1 cellular context compared by ENCODE assay signal in genomic region chr1:168717906-168718891, GRCh38.
TF ChIP-seq lines count a peak whose summit lies in the region.

No MANE protein-coding gene starts in this region.

TF ChIP-seq in HepG2, 621 proteins besides CTCF, POLR2A, EP300 and RAD21:
- peak; percentile 71 for TF ChIP-seq ZNF629 (CRISPR knock-in tag; conservative IDR thresholded peaks at IDR 0.05)
- no peak for TF ChIP-seq GPBP1L1 (CRISPR knock-in tag; IDR thresholded peaks at IDR 0.05)
- no peak for TF ChIP-seq NRL (CRISPR knock-in tag; IDR thresholded peaks at IDR 0.05; ENCODE audit: borderline replicate concordance)
